9 cellular contexts compared by ENCODE assay signal in the genomic region with DNA sequence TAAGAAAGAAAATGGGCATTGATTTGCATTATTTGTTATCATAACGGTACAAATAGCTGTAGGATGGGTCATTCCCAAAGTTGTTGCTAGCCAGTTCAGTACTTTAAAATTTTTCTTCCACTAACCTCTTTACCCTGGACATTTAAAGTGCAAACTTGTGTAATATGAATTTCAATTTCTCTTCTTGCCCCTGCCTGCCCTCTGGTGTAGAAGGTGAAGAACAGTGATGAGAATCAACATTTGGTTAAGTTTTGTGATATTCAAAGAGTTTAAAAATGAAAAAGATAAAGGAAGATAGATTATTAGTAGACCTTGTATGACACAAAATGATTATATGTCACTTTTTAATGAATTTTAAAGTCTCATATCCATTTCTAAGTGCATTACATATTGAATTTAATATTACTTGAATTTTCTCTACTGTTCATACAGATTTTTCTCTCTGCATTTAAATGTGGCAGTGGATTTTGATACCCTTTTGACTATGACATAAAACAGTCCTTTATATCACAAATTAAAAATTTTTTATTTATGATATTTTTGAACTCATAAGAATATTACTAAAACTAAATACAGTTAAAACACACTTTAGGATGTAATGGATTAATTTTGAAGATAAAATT.
A peak's percentile ranks its signal among the peaks of the same experiment; 100 is the strongest.
DNase-seq lines count a peak whose midpoint lies in the region; TF ChIP-seq lines count a peak whose summit lies in the region.
"Had no signal": no experiment of that assay in that cellular context is flagged by ENCODE, and none has a peak within 500 bp of the region (broad histone marks: within the 10 kb centered on the region; RNA-seq: fewer than 3 reads in every experiment).

No MANE protein-coding gene starts in this region.

- H3K4me1 Mint-ChIP-seq in endothelial cell (ENCODE audit: unreplicated experiment), result peaks cover 24% of the 10 kb centered on the region
- H3K4me1 Mint-ChIP-seq: B cell had no signal

- TF ChIP-seq EP300 in sigmoid colon (IDR thresholded peaks at IDR 0.05), result no peak

- POLR2A ChIA-PET in GM10248 (lab: Yijun Ruan, JAX), result no interaction called here

- CTCF ChIA-PET in GM10248 (lab: Yijun Ruan, JAX), result interaction anchor here (0.8 to 2.0 kb wide), 2 partner anchors 10 to 476 kb away, joined by 3 to 5 read pairs; no protein-coding TSS in a partner anchor

- intact Hi-C loops in sigmoid colon (cut with DNase I), result no loop called here
- intact Hi-C loops in colonic mucosa (cut with DNase I), result loop anchor here (10.0 kb wide), 1 partner anchor 471 kb away; no protein-coding TSS in a partner anchor

- no peak overlapping the region for H3K27ac ChIP-seq in sigmoid colon
- H3K27ac ChIP-seq in colonic mucosa, result no peak overlapping the region

- DNase-seq in NCI-H1105 treated with DMSO at 0.1 percent for 48 hours (lab: John Stamatoyannopoulos, UW), result peak; percentile 9
- DNase-seq in NCI-H1105 (lab: John Stamatoyannopoulos, UW), result no peak
- DNase-seq in NCI-H460 (ENCODE audit: extremely low read depth, low read depth), result peak; percentile 44
- DNase-seq in endothelial cell (ENCODE audit: low spot score), result peak; percentile 15
- DNase-seq in sigmoid colon, result no peak
- DNase-seq in colonic mucosa, result no peak
- no peak for DNase-seq in GM10248 (ENCODE audit: extremely low spot score)
- no peak for DNase-seq in activated CD4-positive, CD25-positive, alpha-beta regulatory T cell treated with anti-CD3 and anti-CD28 coated beads, Interleukin-2, amount 50 U/mL, for 72 hours

- no peak overlapping the region for H3K9ac ChIP-seq in colonic mucosa (ENCODE audit: low read depth in 2 of 2, low read length in 2 of 2)

- H3K27me3 Mint-ChIP-seq in endothelial cell (ENCODE audit: unreplicated experiment), result no peaks in the 10 kb centered on the region
- H3K27me3 Mint-ChIP-seq: B cell had no signal

- TF ChIP-seq POLR2A in sigmoid colon (IDR thresholded peaks at IDR 0.05), result no peak

- no peaks in the 10 kb centered on the region for H3K36me3 Mint-ChIP-seq in endothelial cell (ENCODE audit: low read depth, unreplicated experiment)

- no peaks in the 10 kb centered on the region for H3K9me3 Mint-ChIP-seq in endothelial cell (ENCODE audit: unreplicated experiment)

- H3K27me3 ChIP-seq in sigmoid colon, result no peaks in the 10 kb centered on the region
- no peaks in the 10 kb centered on the region for H3K27me3 ChIP-seq in colonic mucosa

- WGBS in sigmoid colon, 2 donors, result 58 to 68% methylated on average over 1 of the region's 1 CpG

- H3K4me1 ChIP-seq in sigmoid colon, result no peaks in the 10 kb centered on the region
- no peaks in the 10 kb centered on the region for H3K4me1 ChIP-seq in colonic mucosa

- H3K4me3 Mint-ChIP-seq in endothelial cell (ENCODE audit: unreplicated experiment), result no peak overlapping the region
- H3K4me3 Mint-ChIP-seq: B cell had no signal

- TF ChIP-seq CTCF in endothelial cell (IDR thresholded peaks at IDR 0.05; ENCODE audit: unreplicated experiment) (peak; percentile 23), sigmoid colon (IDR thresholded peaks at IDR 0.05) (peak in 3 of 4 experiments; percentile 25 to 39 (median 30)), colonic mucosa (IDR thresholded peaks at IDR 0.05) (no peak), GM10248 (IDR thresholded peaks at IDR 0.05; ENCODE audit: control extremely low read depth, extremely low read depth, low read depth, missing control alignments) (no peak)

- no peaks in the 10 kb centered on the region for H3K9me3 ChIP-seq in sigmoid colon
- H3K9me3 ChIP-seq in colonic mucosa, result no peaks in the 10 kb centered on the region

- no peaks in the 10 kb centered on the region for H3K36me3 ChIP-seq in sigmoid colon
- no peaks in the 10 kb centered on the region for H3K36me3 ChIP-seq in colonic mucosa

- peak overlapping the region; percentile 0 for H3K27ac Mint-ChIP-seq in endothelial cell (ENCODE audit: unreplicated experiment)
- H3K27ac Mint-ChIP-seq: B cell had no signal

- no peak overlapping the region for H3K4me3 ChIP-seq in sigmoid colon
- H3K4me3 ChIP-seq in colonic mucosa, result no peak overlapping the region

Comparison
In these comparisons a context has a peak if more than half of its experiments do, and no peak if none do; other contexts are left out.
1. DNase-seq: peak in NCI-H1105 treated with DMSO at 0.1 percent for 48 hours (single experiment), NCI-H460 (single experiment) and endothelial cell (single experiment); none in NCI-H1105 (single experiment), sigmoid colon (single experiment), colonic mucosa (single experiment), GM10248 (single experiment) and activated CD4-positive, CD25-positive, alpha-beta regulatory T cell treated with anti-CD3 and anti-CD28 coated beads, Interleukin-2, amount 50 U/mL, for 72 hours (single experiment).
2. CTCF ChIP-seq: peak in endothelial cell (single experiment) and sigmoid colon (3 of 4); none in colonic mucosa (single experiment) and GM10248 (single experiment).